14 cellular contexts compared by ENCODE assay signal in genomic region chr6:13526339-13526717, GRCh38. TPM values are rescaled to one million over a fixed set of nuclear protein-coding genes. Genes with fewer than 3 reads are reported as not detected.
DNase-seq lines count a peak whose midpoint lies in the region; ATAC-seq and TF ChIP-seq lines count a peak whose summit lies in the region.
"Had no signal": no experiment of that assay in that cellular context is flagged by ENCODE, and none has a peak within 500 bp of the region (broad histone marks: within the 10 kb centered on the region; RNA-seq: fewer than 3 reads in every experiment).

No MANE protein-coding gene starts in this region.

- DNase-seq in right cardiac atrium (no peak), left cardiac atrium (no peak), lower lobe of right lung (no peak), upper lobe of left lung (no peak), HK-2 (ENCODE audit: unreplicated experiment) (no peak)
- DNase-seq in stimulated activated CD4-positive, alpha-beta T cell treated with anti-CD3 and anti-CD28 coated beads, Interleukin-2, amount 100 ng/mL, for 24 hours: no peak
- DNase-seq: NCI-H526, pancreas, stomach, SW 1271 had no signal

- no peak for TF ChIP-seq CTCF in OCI-LY1 (IDR thresholded peaks at IDR 0.05; ENCODE audit: low read length)
- no peak for TF ChIP-seq CTCF in lower lobe of right lung (IDR thresholded peaks at IDR 0.05)
- TF ChIP-seq CTCF in upper lobe of left lung (IDR thresholded peaks at IDR 0.05): no peak

- H3K9me3 ChIP-seq in right cardiac atrium (ENCODE audit: control insufficient read depth, low read length): no peaks in the 10 kb centered on the region
- H3K9me3 ChIP-seq in OCI-LY1 (ENCODE audit: low read length): no peaks in the 10 kb centered on the region
- H3K9me3 ChIP-seq in lower lobe of right lung: no peaks in the 10 kb centered on the region
- H3K9me3 ChIP-seq in upper lobe of left lung: no peaks in the 10 kb centered on the region
- H3K9me3 ChIP-seq: pancreas, stomach had no signal

- H3K9ac ChIP-seq in OCI-LY1 (ENCODE audit: low read length): peak overlapping the region; percentile 12; the same call in 1 of the 2 replicates
- H3K9ac ChIP-seq: KMS-11 had no signal

- H3K4me3 ChIP-seq in right cardiac atrium (ENCODE audit: low read length) (no peak overlapping the region), OCI-LY1 (ENCODE audit: low read depth, low read length, poor library complexity, severe bottlenecking) (no peak overlapping the region), lower lobe of right lung (no peak overlapping the region), upper lobe of left lung (no peak overlapping the region)
- H3K4me3 ChIP-seq: pancreas, smooth muscle cell, stomach had no signal

- no peaks in the 10 kb centered on the region for H3F3A ChIP-seq in OCI-LY1 (ENCODE audit: insufficient read depth, low read length)

- WGBS in right cardiac atrium: 81% methylated on average over 1 of the region's 1 CpG
- WGBS in upper lobe of left lung, 2 donors: 67 to 69% methylated on average over 1 of the region's 1 CpG

- peak overlapping the region; percentile 61 for H3K27ac ChIP-seq in right cardiac atrium (ENCODE audit: low read length)
- peak overlapping the region; percentile 99 for H3K27ac ChIP-seq in OCI-LY1 (ENCODE audit: low read depth, low read length, poor library complexity, severe bottlenecking)
- peak overlapping the region; percentile 73 for H3K27ac ChIP-seq in lower lobe of right lung
- peak overlapping the region; percentile 48 to 88 (median 66) for H3K27ac ChIP-seq in upper lobe of left lung
- H3K27ac ChIP-seq: KMS-11 had no signal

- H3K36me3 ChIP-seq in OCI-LY1 (ENCODE audit: insufficient read depth, low read length): no peaks in the 10 kb centered on the region
- no peaks in the 10 kb centered on the region for H3K36me3 ChIP-seq in lower lobe of right lung
- H3K36me3 ChIP-seq in upper lobe of left lung: no peaks in the 10 kb centered on the region
- H3K36me3 ChIP-seq: pancreas, stomach had no signal

- no peaks in the 10 kb centered on the region for H3K9me2 ChIP-seq in OCI-LY1 (ENCODE audit: low read depth, low read length)

- H3K4me2 ChIP-seq in OCI-LY1 (ENCODE audit: low read length): peak overlapping the region; percentile 77
- H3K4me2 ChIP-seq: KMS-11, smooth muscle cell had no signal

- no peaks in the 10 kb centered on the region for H4K20me1 ChIP-seq in OCI-LY1 (ENCODE audit: insufficient read depth, low read length)

- H2AFZ ChIP-seq in OCI-LY1 (ENCODE audit: low read length): no peak overlapping the region

- ATAC-seq in right cardiac atrium (no peak), left cardiac atrium (no peak), lower lobe of right lung (no peak), upper lobe of left lung (ENCODE audit: low FRiP score in 2 of 2) (no peak), HG03139 (IDR thresholded peaks at IDR 0.05; ENCODE audit: unreplicated experiment) (no peak)

- no peak for TF ChIP-seq EP300 in upper lobe of left lung (IDR thresholded peaks at IDR 0.05)

- H3K4me1 ChIP-seq in right cardiac atrium (ENCODE audit: control insufficient read depth, insufficient read depth, low read length) (peaks cover 2% of the 10 kb centered on the region), OCI-LY1 (ENCODE audit: insufficient read depth, low read length, severe bottlenecking) (peaks cover 65% of the 10 kb centered on the region), lower lobe of right lung (peaks cover 23% of the 10 kb centered on the region), upper lobe of left lung (peaks cover 16 to 44% (median 28%) of the 10 kb centered on the region in 4 donors)
- H3K4me1 ChIP-seq: pancreas had no signal

- H3K27me3 ChIP-seq in right cardiac atrium (ENCODE audit: control insufficient read depth, insufficient read depth) (no peaks in the 10 kb centered on the region), OCI-LY1 (ENCODE audit: insufficient read depth, low read length) (no peaks in the 10 kb centered on the region), lower lobe of right lung (ENCODE audit: low read depth) (no peaks in the 10 kb centered on the region), upper lobe of left lung (no peaks in the 10 kb centered on the region)
- H3K27me3 ChIP-seq: pancreas, stomach had no signal

- intact Hi-C loops in right cardiac atrium (cut with DNase I): loop anchor here in 1 of 4 donors (5.0 kb wide), 1 partner anchor 39 kb away; the partner anchor contains the start of gene GFOD1
- intact Hi-C loops in left cardiac atrium (cut with DNase I): no loop called here
- intact Hi-C loops in lower lobe of right lung (cut with DNase I): no loop called here

- H3K79me2 ChIP-seq in OCI-LY1 (ENCODE audit: insufficient read depth, low read length): no peaks in the 10 kb centered on the region

- no peak for TF ChIP-seq POLR2A in upper lobe of left lung (IDR thresholded peaks at IDR 0.05)

RNA-seq across cellular contexts. Expression of gene GFOD1, which starts 38.9 kb away (rescaled TPM):
- total RNA-seq in right cardiac atrium (10 to 100 TPM; 51.0 to 81.7 (median 54.7) TPM), left cardiac atrium (10 to 100 TPM; 59.3 to 78.3 TPM), lower lobe of right lung (20.2 TPM), upper lobe of left lung (10 to 100 TPM; 22.8 to 37.7 (median 25.8) TPM)
- polyA plus RNA-seq in right cardiac atrium: 30.3 TPM

RNA-seq across cellular contexts. Expression of gene SIRT5, which starts 48.1 kb away (rescaled TPM):
- total RNA-seq in right cardiac atrium: 10 to 100 TPM; 25.5 to 39.4 (median 33.9) TPM
- 21.5 TPM for polyA plus RNA-seq in right cardiac atrium
- total RNA-seq in left cardiac atrium: 10 to 100 TPM; 24.3 to 37.6 TPM
- total RNA-seq in lower lobe of right lung: 15.3 TPM
- 10 to 100 TPM in 3 of 6 donors, 1 to 10 TPM in 3; 7.0 to 19.9 (median 11.0) TPM for total RNA-seq in upper lobe of left lung
